21 cellular contexts compared by ENCODE assay signal in the genomic region with DNA sequence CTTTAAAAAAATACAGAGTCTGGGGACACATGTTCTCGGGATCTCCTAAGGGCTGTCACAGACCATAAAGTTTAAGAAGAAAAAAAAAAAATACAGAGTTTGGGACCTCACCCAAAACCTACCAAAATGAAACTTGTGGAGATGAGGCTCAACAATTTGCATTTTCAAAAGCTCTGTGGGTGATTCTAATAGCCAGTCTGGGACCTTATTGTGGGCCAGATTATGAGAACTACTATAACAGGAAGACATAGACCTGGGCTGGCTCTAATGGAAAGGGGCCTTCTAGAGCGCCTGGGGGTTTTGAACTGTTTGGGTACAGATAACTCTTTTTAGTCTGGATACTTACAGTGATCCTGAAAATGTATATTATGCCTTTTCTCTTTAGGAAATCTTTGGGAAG.
DNase-seq lines count a peak whose midpoint lies in the region; ATAC-seq and TF ChIP-seq lines count a peak whose summit lies in the region.
"Had no signal": no experiment of that assay in that cellular context is flagged by ENCODE, and none has a peak within 500 bp of the region (broad histone marks: within the 10 kb centered on the region; RNA-seq: fewer than 3 reads in every experiment).

No MANE protein-coding gene starts in this region.

- no peak overlapping the region for H2BK120ac ChIP-seq in mesenchymal stem cell (ENCODE audit: low read depth, low read length)

- WGBS in mesenchymal stem cell = 100% methylated on average over 1 of the region's 2 CpGs

- no peaks in the 10 kb centered on the region for H3K9me2 ChIP-seq in Loucy (replicated peaks; ENCODE audit: low read depth, low read length)

- H4K8ac ChIP-seq in mesenchymal stem cell (ENCODE audit: low read length) = no peak overlapping the region

- H3K18ac ChIP-seq in mesenchymal stem cell (ENCODE audit: low read depth in 1 of 2, low read length in 2 of 2) = peak overlapping the region in 1 of 2 experiments; percentile 23

- H3K9me3 ChIP-seq in Loucy (ENCODE audit: insufficient read depth, low read depth, low read length) (no peaks in the 10 kb centered on the region), mesenchymal stem cell (ENCODE audit: control insufficient read depth, low read length) (no peaks in the 10 kb centered on the region), stomach smooth muscle (ENCODE audit: control insufficient read depth in 2 of 2, low read length in 2 of 2) (no peaks in the 10 kb centered on the region)
- H3K9me3 ChIP-seq: Peyer's patch had no signal

- no peak overlapping the region for H3K4me3 ChIP-seq in Loucy (ENCODE audit: low read length, poor library complexity, severe bottlenecking)
- H3K4me3 ChIP-seq in mesenchymal stem cell (ENCODE audit: insufficient read depth in 1 of 2, low read depth in 1 of 2, low read length in 2 of 2) = no peak overlapping the region
- H3K4me3 ChIP-seq in stomach smooth muscle (ENCODE audit: low read length in 2 of 2) = no peak overlapping the region
- H3K4me3 ChIP-seq: Peyer's patch had no signal

- no peak overlapping the region for H3K27ac ChIP-seq in mesenchymal stem cell (ENCODE audit: low read length, poor library complexity, severe bottlenecking)
- peak overlapping the region; percentile 19 for H3K27ac ChIP-seq in stomach smooth muscle (ENCODE audit: low read length)

- no peak overlapping the region for H4K91ac ChIP-seq in mesenchymal stem cell (ENCODE audit: low read length)

- no peak for TF ChIP-seq CTCF in Loucy (conservative IDR thresholded peaks at IDR 0.05; ENCODE audit: low read length)

- H3K14ac ChIP-seq in mesenchymal stem cell (ENCODE audit: low read length in 2 of 2) = no peak overlapping the region

- H4K20me1 ChIP-seq in Loucy (ENCODE audit: insufficient read depth, low read length, poor library complexity, severe bottlenecking) = no peaks in the 10 kb centered on the region

- no peak overlapping the region for H3K23ac ChIP-seq in mesenchymal stem cell (ENCODE audit: low read length in 2 of 2)

- no peak overlapping the region for H2AK5ac ChIP-seq in mesenchymal stem cell (ENCODE audit: low read length, severe bottlenecking)

- H3K4me1 ChIP-seq in Loucy (ENCODE audit: insufficient read depth, low read length, poor library complexity, severe bottlenecking) = peaks cover 4% of the 10 kb centered on the region
- peaks cover 4% of the 10 kb centered on the region for H3K4me1 ChIP-seq in mesenchymal stem cell (ENCODE audit: control insufficient read depth, insufficient read depth, low read depth, low read length)
- H3K4me1 ChIP-seq in stomach smooth muscle (ENCODE audit: control insufficient read depth, insufficient read depth, low read length) = peaks cover 30% of the 10 kb centered on the region

- H3K9ac ChIP-seq in Loucy (ENCODE audit: low read depth, low read length, poor library complexity, severe bottlenecking) = no peak overlapping the region
- H3K9ac ChIP-seq in mesenchymal stem cell (ENCODE audit: low read length) = peak overlapping the region; percentile 50
- H3K9ac ChIP-seq in stomach smooth muscle (ENCODE audit: low read length in 2 of 2) = no peak overlapping the region

- H3K4ac ChIP-seq in mesenchymal stem cell (ENCODE audit: low read depth in 1 of 2, low read length in 2 of 2) = no peak overlapping the region

- H2AFZ ChIP-seq in Loucy (ENCODE audit: low read length) = 0 out of 2 replicates have a peak overlapping the region, but pooled peaks have one; percentile 13
- H2AFZ ChIP-seq in mesenchymal stem cell (ENCODE audit: low read depth, low read length) = no peak overlapping the region

- no peaks in the 10 kb centered on the region for H3K27me3 ChIP-seq in Loucy (ENCODE audit: insufficient read depth, low read length, poor library complexity, severe bottlenecking)
- no peaks in the 10 kb centered on the region for H3K27me3 ChIP-seq in mesenchymal stem cell (ENCODE audit: control insufficient read depth in 1 of 2, insufficient read depth in 1 of 2, low read length in 2 of 2)
- H3K27me3 ChIP-seq in stomach smooth muscle (ENCODE audit: control insufficient read depth in 1 of 2, insufficient read depth in 2 of 2, low read length in 2 of 2) = no peaks in the 10 kb centered on the region
- H3K27me3 ChIP-seq: Peyer's patch had no signal

- no peak overlapping the region for H2BK5ac ChIP-seq in mesenchymal stem cell (ENCODE audit: low read depth, low read length, poor library complexity, severe bottlenecking)

- DNase-seq in mesenchymal stem cell (no peak), DMS53 treated with DMSO at 0.1 percent for 48 hours (lab: John Stamatoyannopoulos, UW; ENCODE audit: unreplicated experiment) (no peak), GF-D8 (lab: John Stamatoyannopoulos, UW) (no peak)
- no peak for DNase-seq in stimulated activated CD4-positive, alpha-beta T cell treated with anti-CD3 and anti-CD28 coated beads, Interleukin-15, amount 100 ng/mL, for 24 hours
- DNase-seq: AML-193, DND-41, GDM1, HCEC 1CT, KG1, MM.1S, NCI-H1105, NCI-H187 treated with DMSO at 0.1 percent for 48 hours, NCI-H2171 treated with DMSO at 0.1 percent for 48 hours, NCI-H510A, NCI-H82, Peyer's patch, SHP77 treated with DMSO at 0.1 percent for 48 hours had no signal

- H3F3A ChIP-seq in Loucy (ENCODE audit: low read depth) = no peaks in the 10 kb centered on the region

- no peak overlapping the region for H2BK12ac ChIP-seq in mesenchymal stem cell (ENCODE audit: low read length in 2 of 2)

- H3K36me3 ChIP-seq in Loucy (ENCODE audit: insufficient read depth, low read length) (no peaks in the 10 kb centered on the region), mesenchymal stem cell (ENCODE audit: control insufficient read depth in 1 of 2, insufficient read depth in 2 of 2, low read depth in 1 of 2, low read length in 2 of 2) (peaks cover 0 to 40% of the 10 kb centered on the region in 2 experiments), stomach smooth muscle (ENCODE audit: control insufficient read depth in 2 of 2, insufficient read depth in 2 of 2, low read length in 2 of 2) (no peaks in the 10 kb centered on the region)
- H3K36me3 ChIP-seq: Peyer's patch had no signal

- H3K79me1 ChIP-seq in mesenchymal stem cell (replicated peaks; ENCODE audit: low read length, poor library complexity, severe bottlenecking) = peaks cover 3% of the 10 kb centered on the region

- ATAC-seq in GM18858 (IDR thresholded peaks at IDR 0.05; ENCODE audit: unreplicated experiment) = peak; percentile 40
- ATAC-seq in GM18907 (IDR thresholded peaks at IDR 0.05; ENCODE audit: unreplicated experiment) = no peak

- no peak overlapping the region for H3K4me2 ChIP-seq in Loucy (ENCODE audit: low read depth, low read length, poor library complexity, severe bottlenecking)
- no peak overlapping the region for H3K4me2 ChIP-seq in mesenchymal stem cell (ENCODE audit: low read length, poor library complexity, severe bottlenecking)

- H3K79me2 ChIP-seq in Loucy (ENCODE audit: insufficient read depth, low read length) = no peaks in the 10 kb centered on the region

- H2BK15ac ChIP-seq in mesenchymal stem cell (ENCODE audit: low read depth, poor library complexity, severe bottlenecking) = no peak overlapping the region
